1 cellular context compared by ENCODE assay signal in the genomic region with DNA sequence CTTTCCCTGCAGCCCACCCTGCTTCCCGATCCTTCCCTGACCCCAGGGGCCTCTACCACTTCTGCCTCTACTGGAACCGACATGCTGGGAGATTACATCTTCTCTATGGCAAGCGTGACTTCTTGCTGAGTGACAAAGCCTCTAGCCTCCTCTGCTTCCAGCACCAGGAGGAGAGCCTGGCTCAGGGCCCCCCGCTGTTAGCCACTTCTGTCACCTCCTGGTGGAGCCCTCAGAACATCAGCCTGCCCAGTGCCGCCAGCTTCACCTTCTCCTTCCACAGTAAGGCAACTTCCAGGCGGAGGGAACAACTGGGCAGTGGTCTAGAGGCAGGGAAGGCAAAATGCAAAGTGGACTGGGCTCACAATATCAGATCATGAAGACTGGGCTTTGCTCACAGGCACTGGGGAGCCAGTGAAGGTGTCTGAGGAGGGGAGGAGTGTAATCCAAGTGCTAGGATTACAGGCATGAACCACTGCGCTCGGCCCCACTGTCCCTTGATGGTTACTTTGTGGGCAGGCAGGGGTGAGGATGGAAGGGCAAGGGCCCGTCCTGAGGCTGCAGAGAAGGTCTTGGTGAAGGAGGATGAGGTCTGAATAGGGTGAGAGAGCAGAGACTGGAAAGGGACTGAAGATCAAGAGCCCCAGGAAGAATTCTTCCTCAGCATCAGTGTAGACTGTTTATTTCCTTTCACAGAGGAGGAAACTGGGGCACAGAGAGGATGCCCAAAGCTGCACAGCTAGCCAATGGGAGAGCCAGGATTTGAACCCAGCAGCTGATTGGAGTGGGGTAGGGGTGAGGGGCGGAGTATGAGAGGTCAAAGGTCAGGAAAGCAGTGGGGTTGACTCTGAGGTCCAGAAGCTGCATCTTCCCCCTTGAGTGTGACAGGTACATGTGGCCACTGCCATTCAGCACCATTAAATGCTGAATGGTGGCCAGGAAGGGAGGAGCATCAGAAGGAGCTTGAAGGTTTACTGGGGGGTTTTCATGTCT.
TF ChIP-seq lines count a peak whose summit lies in the region.

No MANE protein-coding gene starts in this region.

TF ChIP-seq in GM12878, 131 proteins besides CTCF, POLR2A, EP300 and RAD21:
- TF ChIP-seq NR2F1 (conservative IDR thresholded peaks at IDR 0.05) (peak; percentile 47; the same call in 1 of the 2 replicates), MTA3 (IDR thresholded peaks at IDR 0.05; ENCODE audit: borderline replicate concordance, low read length) (no peak), RAD51 (IDR thresholded peaks at IDR 0.05) (no peak), HDGF (IDR thresholded peaks at IDR 0.05) (no peak), NR2C1 (IDR thresholded peaks at IDR 0.05) (peak; percentile 64), SP1 (IDR thresholded peaks at IDR 0.05; ENCODE audit: low read depth, low read length) (no peak), SIN3A (IDR thresholded peaks at IDR 0.05; ENCODE audit: low read depth, low read length) (no peak), KLF5 (IDR thresholded peaks at IDR 0.05; ENCODE audit: partially characterized antibody) (no peak), LARP7 (IDR thresholded peaks at IDR 0.05) (no peak)
- TF ChIP-seq, protein P1, sequence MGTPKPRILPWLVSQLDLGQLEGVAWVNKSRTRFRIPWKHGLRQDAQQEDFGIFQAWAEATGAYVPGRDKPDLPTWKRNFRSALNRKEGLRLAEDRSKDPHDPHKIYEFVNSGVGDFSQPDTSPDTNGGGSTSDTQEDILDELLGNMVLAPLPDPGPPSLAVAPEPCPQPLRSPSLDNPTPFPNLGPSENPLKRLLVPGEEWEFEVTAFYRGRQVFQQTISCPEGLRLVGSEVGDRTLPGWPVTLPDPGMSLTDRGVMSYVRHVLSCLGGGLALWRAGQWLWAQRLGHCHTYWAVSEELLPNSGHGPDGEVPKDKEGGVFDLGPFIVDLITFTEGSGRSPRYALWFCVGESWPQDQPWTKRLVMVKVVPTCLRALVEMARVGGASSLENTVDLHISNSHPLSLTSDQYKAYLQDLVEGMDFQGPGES (IDR thresholded peaks at IDR 0.05), result no peak
- TF ChIP-seq, protein P2, sequence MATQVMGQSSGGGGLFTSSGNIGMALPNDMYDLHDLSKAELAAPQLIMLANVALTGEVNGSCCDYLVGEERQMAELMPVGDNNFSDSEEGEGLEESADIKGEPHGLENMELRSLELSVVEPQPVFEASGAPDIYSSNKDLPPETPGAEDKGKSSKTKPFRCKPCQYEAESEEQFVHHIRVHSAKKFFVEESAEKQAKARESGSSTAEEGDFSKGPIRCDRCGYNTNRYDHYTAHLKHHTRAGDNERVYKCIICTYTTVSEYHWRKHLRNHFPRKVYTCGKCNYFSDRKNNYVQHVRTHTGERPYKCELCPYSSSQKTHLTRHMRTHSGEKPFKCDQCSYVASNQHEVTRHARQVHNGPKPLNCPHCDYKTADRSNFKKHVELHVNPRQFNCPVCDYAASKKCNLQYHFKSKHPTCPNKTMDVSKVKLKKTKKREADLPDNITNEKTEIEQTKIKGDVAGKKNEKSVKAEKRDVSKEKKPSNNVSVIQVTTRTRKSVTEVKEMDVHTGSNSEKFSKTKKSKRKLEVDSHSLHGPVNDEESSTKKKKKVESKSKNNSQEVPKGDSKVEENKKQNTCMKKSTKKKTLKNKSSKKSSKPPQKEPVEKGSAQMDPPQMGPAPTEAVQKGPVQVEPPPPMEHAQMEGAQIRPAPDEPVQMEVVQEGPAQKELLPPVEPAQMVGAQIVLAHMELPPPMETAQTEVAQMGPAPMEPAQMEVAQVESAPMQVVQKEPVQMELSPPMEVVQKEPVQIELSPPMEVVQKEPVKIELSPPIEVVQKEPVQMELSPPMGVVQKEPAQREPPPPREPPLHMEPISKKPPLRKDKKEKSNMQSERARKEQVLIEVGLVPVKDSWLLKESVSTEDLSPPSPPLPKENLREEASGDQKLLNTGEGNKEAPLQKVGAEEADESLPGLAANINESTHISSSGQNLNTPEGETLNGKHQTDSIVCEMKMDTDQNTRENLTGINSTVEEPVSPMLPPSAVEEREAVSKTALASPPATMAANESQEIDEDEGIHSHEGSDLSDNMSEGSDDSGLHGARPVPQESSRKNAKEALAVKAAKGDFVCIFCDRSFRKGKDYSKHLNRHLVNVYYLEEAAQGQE (IDR thresholded peaks at IDR 0.05; ENCODE audit: low read depth, low read length), result no peak
